In genomic region chr7:72829964-72830354, GRCh38 we compare ENCODE assay signal across 8 cellular contexts. TPM values are rescaled to one million over a fixed set of nuclear protein-coding genes. Genes with fewer than 3 reads are reported as not detected.
DNase-seq lines count a peak whose midpoint lies in the region; ATAC-seq and TF ChIP-seq lines count a peak whose summit lies in the region.
"Not testable (repeated sequence)": the region's sequence is repeated elsewhere in the genome, so short reads cannot be mapped to it uniquely, and the experiment has no call there.

No MANE protein-coding gene starts in this region.

- H3K4me1 ChIP-seq in HEK293 (ENCODE audit: control insufficient read depth, insufficient read depth, low read length), result not testable (repeated sequence)

- H3K9me3 Mint-ChIP-seq in activated naive CD8-positive, alpha-beta T cell treated with anti-CD3 and anti-CD28 coated beads, Interleukin-2, amount 50 U/mL, for 24 hours; nephron progenitor cell: not testable (repeated sequence)

- peak; percentile 50 for ATAC-seq in activated naive CD8-positive, alpha-beta T cell treated with anti-CD3 and anti-CD28 coated beads, Interleukin-2, amount 50 U/mL, for 24 hours

- POLR2A ChIA-PET in HEK293 (lab: Yijun Ruan, JAX), result interaction anchor here (1.3 kb wide), 1 partner anchor 90 kb away, joined by 3 read pairs; no protein-coding TSS in a partner anchor

- peak; percentile 75 for TF ChIP-seq CTCF in HEK293 (tag by site-specific recombination; IDR thresholded peaks at IDR 0.05)
- peak; percentile 16 for TF ChIP-seq CTCF in nephron progenitor cell (IDR thresholded peaks at IDR 0.05)

- not testable (repeated sequence) for H3K27me3 Mint-ChIP-seq in activated naive CD8-positive, alpha-beta T cell treated with anti-CD3 and anti-CD28 coated beads, Interleukin-2, amount 50 U/mL, for 24 hours; nephron progenitor cell (ENCODE audit: low read depth, poor library complexity)

- H3K9me3 ChIP-seq in HEK293 (ENCODE audit: control insufficient read depth, insufficient read depth, low read depth, low read length), result not testable (repeated sequence)

- peak overlapping the region; percentile 92 for H3K27ac Mint-ChIP-seq in activated naive CD8-positive, alpha-beta T cell treated with anti-CD3 and anti-CD28 coated beads, Interleukin-2, amount 50 U/mL, for 24 hours
- peak overlapping the region; percentile 99 for H3K27ac Mint-ChIP-seq in nephron progenitor cell

- CTCF ChIA-PET in HEK293 (lab: Yijun Ruan, JAX), result not testable (repeated sequence)

- H3K4me3 Mint-ChIP-seq in activated naive CD8-positive, alpha-beta T cell treated with anti-CD3 and anti-CD28 coated beads, Interleukin-2, amount 50 U/mL, for 24 hours, result peak overlapping the region; percentile 92
- H3K4me3 Mint-ChIP-seq in nephron progenitor cell, result peak overlapping the region; percentile 97

- H3K36me3 Mint-ChIP-seq in activated naive CD8-positive, alpha-beta T cell treated with anti-CD3 and anti-CD28 coated beads, Interleukin-2, amount 50 U/mL, for 24 hours (ENCODE audit: low read depth), result peaks cover 33% of the 10 kb centered on the region
- peaks cover 23% of the 10 kb centered on the region for H3K36me3 Mint-ChIP-seq in nephron progenitor cell (ENCODE audit: low read depth)

- peaks cover 20 to 21% of the 10 kb centered on the region in 2 experiments for H3K36me3 ChIP-seq in HEK293 (ENCODE audit: control insufficient read depth in 2 of 2, insufficient read depth in 1 of 2, low read length in 2 of 2)

- H3K4me1 Mint-ChIP-seq in activated naive CD8-positive, alpha-beta T cell treated with anti-CD3 and anti-CD28 coated beads, Interleukin-2, amount 50 U/mL, for 24 hours, result peaks cover 34% of the 10 kb centered on the region
- H3K4me1 Mint-ChIP-seq in nephron progenitor cell, result peaks cover 20% of the 10 kb centered on the region

- in situ Hi-C loops in G401 (cut with HindIII; ENCODE audit: low sequenced_read_pairs), result not testable (repeated sequence)

- peak overlapping the region; percentile 78 for H3K27ac ChIP-seq in HEK293 (ENCODE audit: extremely low read depth, low read depth, low read length)
- H3K27ac ChIP-seq in substantia nigra (ENCODE audit: low read depth, low read length, poor library complexity, severe bottlenecking), result peak overlapping the region; percentile 77

- peak overlapping the region; percentile 81 for H3K4me3 ChIP-seq in HEK293 (ENCODE audit: low read depth, low read length)

- peak; percentile 71 for DNase-seq in G401 (ENCODE audit: low spot score)
- peak; percentile 29 for DNase-seq in NCI-H1092 (lab: John Stamatoyannopoulos, UW)
- DNase-seq in T follicular helper cell (ENCODE audit: low read depth), result peak; percentile 32
- DNase-seq in activated naive CD8-positive, alpha-beta T cell treated with anti-CD3 and anti-CD28 coated beads, Interleukin-2, amount 50 U/mL, for 24 hours, result peak; percentile 19
- peak; percentile 29 for DNase-seq in glomerular endothelial cell (ENCODE audit: extremely low read depth, low read depth, low spot score)
- DNase-seq in nephron progenitor cell, result peak; percentile 22
- peak in 31 of 49 donors; percentile 0 to 57 (median 10) for DNase-seq in substantia nigra (lab: John Stamatoyannopoulos, UW)

TF ChIP-seq in HEK293, 187 proteins besides CTCF, POLR2A, EP300 and RAD21:
- TF ChIP-seq PRDM10 (tag by site-specific recombination; IDR thresholded peaks at IDR 0.05) (peak; percentile 88), ZEB2 (tag by site-specific recombination; IDR thresholded peaks at IDR 0.05) (peak; percentile 25; the same call in 1 of the 2 replicates), ZBTB48 (tag by site-specific recombination; IDR thresholded peaks at IDR 0.05) (peak; percentile 73), ZNF366 (tag by site-specific recombination; conservative IDR thresholded peaks at IDR 0.05) (0 out of 2 replicates have a peak, but pooled peaks have one; percentile 18), SP7 (tag by site-specific recombination; IDR thresholded peaks at IDR 0.05) (peak; percentile 52), ZBTB17 (tag by site-specific recombination; IDR thresholded peaks at IDR 0.05) (peak; percentile 32; the same call in 1 of the 2 replicates), ZNF600 (tag by site-specific recombination; IDR thresholded peaks at IDR 0.05) (peak; percentile 24; the same call in 1 of the 2 replicates), ZNF629 (tag by site-specific recombination; IDR thresholded peaks at IDR 0.05) (peak; percentile 68), ZNF335 (tag by site-specific recombination; conservative IDR thresholded peaks at IDR 0.05) (peak; percentile 93), ZNF660 (tag by site-specific recombination; IDR thresholded peaks at IDR 0.05) (peak; percentile 55; the same call in 1 of the 2 replicates)
- TF ChIP-seq, protein P1, sequence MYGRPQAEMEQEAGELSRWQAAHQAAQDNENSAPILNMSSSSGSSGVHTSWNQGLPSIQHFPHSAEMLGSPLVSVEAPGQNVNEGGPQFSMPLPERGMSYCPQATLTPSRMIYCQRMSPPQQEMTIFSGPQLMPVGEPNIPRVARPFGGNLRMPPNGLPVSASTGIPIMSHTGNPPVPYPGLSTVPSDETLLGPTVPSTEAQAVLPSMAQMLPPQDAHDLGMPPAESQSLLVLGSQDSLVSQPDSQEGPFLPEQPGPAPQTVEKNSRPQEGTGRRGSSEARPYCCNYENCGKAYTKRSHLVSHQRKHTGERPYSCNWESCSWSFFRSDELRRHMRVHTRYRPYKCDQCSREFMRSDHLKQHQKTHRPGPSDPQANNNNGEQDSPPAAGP (tag by site-specific recombination; IDR thresholded peaks at IDR 0.05), result 0 out of 2 replicates have a peak, but pooled peaks have one; percentile 22
- TF ChIP-seq, protein P2, sequence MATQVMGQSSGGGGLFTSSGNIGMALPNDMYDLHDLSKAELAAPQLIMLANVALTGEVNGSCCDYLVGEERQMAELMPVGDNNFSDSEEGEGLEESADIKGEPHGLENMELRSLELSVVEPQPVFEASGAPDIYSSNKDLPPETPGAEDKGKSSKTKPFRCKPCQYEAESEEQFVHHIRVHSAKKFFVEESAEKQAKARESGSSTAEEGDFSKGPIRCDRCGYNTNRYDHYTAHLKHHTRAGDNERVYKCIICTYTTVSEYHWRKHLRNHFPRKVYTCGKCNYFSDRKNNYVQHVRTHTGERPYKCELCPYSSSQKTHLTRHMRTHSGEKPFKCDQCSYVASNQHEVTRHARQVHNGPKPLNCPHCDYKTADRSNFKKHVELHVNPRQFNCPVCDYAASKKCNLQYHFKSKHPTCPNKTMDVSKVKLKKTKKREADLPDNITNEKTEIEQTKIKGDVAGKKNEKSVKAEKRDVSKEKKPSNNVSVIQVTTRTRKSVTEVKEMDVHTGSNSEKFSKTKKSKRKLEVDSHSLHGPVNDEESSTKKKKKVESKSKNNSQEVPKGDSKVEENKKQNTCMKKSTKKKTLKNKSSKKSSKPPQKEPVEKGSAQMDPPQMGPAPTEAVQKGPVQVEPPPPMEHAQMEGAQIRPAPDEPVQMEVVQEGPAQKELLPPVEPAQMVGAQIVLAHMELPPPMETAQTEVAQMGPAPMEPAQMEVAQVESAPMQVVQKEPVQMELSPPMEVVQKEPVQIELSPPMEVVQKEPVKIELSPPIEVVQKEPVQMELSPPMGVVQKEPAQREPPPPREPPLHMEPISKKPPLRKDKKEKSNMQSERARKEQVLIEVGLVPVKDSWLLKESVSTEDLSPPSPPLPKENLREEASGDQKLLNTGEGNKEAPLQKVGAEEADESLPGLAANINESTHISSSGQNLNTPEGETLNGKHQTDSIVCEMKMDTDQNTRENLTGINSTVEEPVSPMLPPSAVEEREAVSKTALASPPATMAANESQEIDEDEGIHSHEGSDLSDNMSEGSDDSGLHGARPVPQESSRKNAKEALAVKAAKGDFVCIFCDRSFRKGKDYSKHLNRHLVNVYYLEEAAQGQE (tag by site-specific recombination; IDR thresholded peaks at IDR 0.05), result peak; percentile 64; the same call in 1 of the 2 replicates

RNA-seq across cellular contexts. Expression of gene TYW1B, which starts 2.0 kb away (rescaled TPM):
- 0.61 and 0.80 TPM in 2 replicates for total RNA-seq in G401 (2014; rRNA removed; shearing (Covaris generic))
- 0.19 and 1.3 TPM in 2 replicates for total RNA-seq in glomerular endothelial cell

Comparison
In these comparisons a context has a peak if more than half of its experiments do, and no peak if none do; other contexts are left out.
1. Peak in every context shown above with its lines: DNase-seq, ATAC-seq, H3K4me3 ChIP-seq and H3K27ac ChIP-seq.
2. DNase-seq: peak in every context shown above with its lines; median percentile 71 in G401; 32 in T follicular helper cell; 29 in NCI-H1092; 29 in glomerular endothelial cell; 22 in nephron progenitor cell; 19 in activated naive CD8-positive, alpha-beta T cell treated with anti-CD3 and anti-CD28 coated beads, Interleukin-2, amount 50 U/mL, for 24 hours; 10 in substantia nigra.